21 cellular contexts compared by ENCODE assay signal in the genomic region with DNA sequence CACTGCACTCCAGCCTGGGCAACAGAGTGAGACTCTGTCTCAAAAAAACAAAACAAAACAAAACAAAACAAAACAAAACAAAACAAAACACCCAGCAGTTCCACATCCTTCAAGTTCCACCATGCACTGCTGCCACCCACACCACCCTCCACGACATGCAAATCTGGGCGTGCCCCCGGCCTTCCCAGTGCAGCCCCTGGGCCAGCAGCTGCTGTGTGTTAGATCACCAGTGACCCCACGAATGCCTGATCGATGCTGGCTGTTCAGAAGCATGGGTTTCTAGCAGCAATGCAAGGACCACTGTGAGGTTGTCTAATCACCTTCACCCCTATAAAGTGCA. TPM values are rescaled to one million over a fixed set of nuclear protein-coding genes. Genes with fewer than 3 reads are reported as not detected.
DNase-seq lines count a peak whose midpoint lies in the region; ATAC-seq and TF ChIP-seq lines count a peak whose summit lies in the region.
"Had no signal": no experiment of that assay in that cellular context is flagged by ENCODE, and none has a peak within 500 bp of the region (broad histone marks: within the 10 kb centered on the region; RNA-seq: fewer than 3 reads in every experiment).

No MANE protein-coding gene starts in this region.

- H3K27ac ChIP-seq in right atrium auricular region: no peak overlapping the region
- no peak overlapping the region for H3K27ac ChIP-seq in spleen
- no peak overlapping the region for H3K27ac ChIP-seq in esophagus muscularis mucosa (replicated peaks in 1 of 4)
- H3K27ac ChIP-seq: C4-2B had no signal

- no peak for TF ChIP-seq EP300 in esophagus muscularis mucosa (IDR thresholded peaks at IDR 0.05)

- intact Hi-C loops in cardiac septum (cut with DNase I): no loop called here
- intact Hi-C loops in spleen (cut with DNase I; ENCODE audit: low total_unique reads): no loop called here
- intact Hi-C loops in esophagus muscularis mucosa (cut with DNase I): no loop called here

- WGBS in spleen, 5 donors: 75 to 92% (median 80%) methylated on average over 5 of the region's 5 CpGs
- WGBS in esophagus muscularis mucosa: 86% methylated on average over 5 of the region's 5 CpGs

- H3K4me1 ChIP-seq in right atrium auricular region (no peaks in the 10 kb centered on the region), spleen (no peaks in the 10 kb centered on the region), esophagus muscularis mucosa (no peaks in the 10 kb centered on the region)

- H3K9me3 ChIP-seq in right atrium auricular region (peaks cover 0 to 11% of the 10 kb centered on the region in 2 donors), spleen (peaks cover 3 to 44% (median 35%) of the 10 kb centered on the region in 8 donors), esophagus muscularis mucosa (peaks cover 0 to 36% (median 25%) of the 10 kb centered on the region in 4 donors)

- H3K4me3 ChIP-seq in right atrium auricular region (no peak overlapping the region), spleen (no peak overlapping the region), esophagus muscularis mucosa (no peak overlapping the region)

- DNase-seq in cardiac septum (ENCODE audit: low spot score) (peak; percentile 44), right atrium auricular region (ENCODE audit: low spot score) (no peak), ecto neural progenitor cell (ENCODE audit: low spot score) (peak; percentile 29), spleen (peak; percentile 52), esophagus muscularis mucosa (ENCODE audit: extremely low spot score) (no peak), LoVo (ENCODE audit: low spot score) (no peak)
- DNase-seq: ACHN, AML-193, DMS79 treated with DMSO at 0.1 percent for 48 hours, HFFc6, KG1, NCI-H1417, NCI-H187 treated with DMSO at 0.1 percent for 48 hours, NCI-H2227 treated with DMSO at 0.1 percent for 48 hours, NCI-H524, PC-3, RPMI8226, SHP77 treated with DMSO at 0.1 percent for 48 hours had no signal

- no peak for TF ChIP-seq CTCF in right atrium auricular region (IDR thresholded peaks at IDR 0.05)
- TF ChIP-seq CTCF in spleen (IDR thresholded peaks at IDR 0.05 in 8 of 11, conservative IDR thresholded peaks at IDR 0.05 in 3 of 11): no peak
- no peak for TF ChIP-seq CTCF in esophagus muscularis mucosa (IDR thresholded peaks at IDR 0.05)

- TF ChIP-seq POLR2A in spleen (IDR thresholded peaks at IDR 0.05): no peak
- no peak for TF ChIP-seq POLR2A in esophagus muscularis mucosa (IDR thresholded peaks at IDR 0.05; ENCODE audit: low read depth)

- H3K27me3 ChIP-seq in right atrium auricular region (no peaks in the 10 kb centered on the region), spleen (replicated peaks in 1 of 7) (peaks cover 0 to 19% (median 0%) of the 10 kb centered on the region in 7 donors), esophagus muscularis mucosa (peaks cover 0 to 45% (median 0%) of the 10 kb centered on the region in 4 donors)

- ATAC-seq in GM21423 (IDR thresholded peaks at IDR 0.05; ENCODE audit: unreplicated experiment): no peak
- ATAC-seq: PC-3 had no signal

- H3K36me3 ChIP-seq in right atrium auricular region (no peaks in the 10 kb centered on the region), spleen (peaks cover 0 to 5% (median 0%) of the 10 kb centered on the region in 6 donors), esophagus muscularis mucosa (peaks cover 0 to 22% (median 0%) of the 10 kb centered on the region in 4 donors)

RNA-seq across cellular contexts. Expression of a gene that starts 36.3 kb away (rescaled TPM):
- total RNA-seq in cardiac septum (7.4 TPM), right atrium auricular region (10 to 100 TPM in 1 of 2 donors, 1 to 10 TPM in 1; 6.5 to 15.3 TPM), spleen (1 to 10 TPM; 2.3 to 3.9 (median 2.8) TPM), esophagus muscularis mucosa (1 to 10 TPM in 3 of 4 donors, under 1 TPM in 1; 0.86 to 3.3 (median 1.9) TPM)
- polyA plus RNA-seq in spleen: under 1 TPM; 0.22 to 0.70 (median 0.41) TPM
- total RNA-seq: M059J had no signal

Comparison
In these comparisons a context has a peak if more than half of its experiments do, and no peak if none do; other contexts are left out.
1. DNase-seq: peak in cardiac septum (single experiment), ecto neural progenitor cell (single experiment) and spleen (single experiment); none in right atrium auricular region (single experiment), esophagus muscularis mucosa (single experiment) and LoVo (single experiment).